Comparison of ENCODE assay signal across 1 cellular context in the genomic region with DNA sequence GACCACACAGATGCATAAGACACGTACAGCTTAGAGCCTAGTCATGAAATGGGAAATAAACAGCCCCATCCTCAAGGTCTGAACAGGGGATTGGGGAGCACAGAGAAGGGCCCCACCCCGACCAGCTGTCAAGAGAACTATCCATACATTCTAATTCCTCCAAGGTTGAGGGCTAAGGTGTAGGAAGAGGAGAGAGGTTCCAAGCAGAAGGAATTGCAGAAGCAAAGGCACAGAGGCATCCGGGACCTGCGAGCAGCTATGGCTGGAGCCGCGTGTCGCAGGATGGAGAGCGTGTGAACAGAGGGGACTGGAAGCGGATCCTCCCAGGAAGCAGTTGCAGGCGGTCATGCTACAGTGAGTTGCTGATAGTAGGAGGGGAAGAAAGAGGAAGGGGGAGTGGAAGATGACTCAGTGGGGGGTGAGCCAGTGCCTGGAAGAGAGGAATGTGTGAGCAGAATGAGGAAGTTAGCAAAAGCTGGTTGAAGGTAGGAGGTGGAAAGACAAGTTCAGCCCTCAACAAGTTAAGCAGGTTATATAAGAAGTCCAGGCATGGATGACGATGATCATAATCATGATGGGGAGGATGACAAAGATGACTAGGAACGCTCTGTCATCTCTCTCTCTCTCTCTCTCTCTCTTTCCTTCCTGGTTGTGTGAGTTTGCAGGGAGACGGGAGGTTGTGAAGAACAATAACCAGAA.
TF ChIP-seq lines count a peak whose summit lies in the region.

No MANE protein-coding gene starts in this region.

TF ChIP-seq in K562, 482 proteins besides CTCF, POLR2A, EP300 and RAD21 (continued from another document and continues in another):
- TF ChIP-seq HOMEZ (CRISPR knock-in tag; IDR thresholded peaks at IDR 0.05) (no peak), PBX2 (CRISPR knock-in tag; IDR thresholded peaks at IDR 0.05; ENCODE audit: low read depth) (no peak), PBX2 (tag; conservative IDR thresholded peaks at IDR 0.05; ENCODE audit: low read depth) (peak; percentile 45; the same call in 1 of the 2 replicates), ZBTB7A (IDR thresholded peaks at IDR 0.05; ENCODE audit: borderline replicate concordance, control insufficient read depth, low read depth, low read length) (peak; percentile 33; the same call in 1 of the 2 replicates), TOE1 (IDR thresholded peaks at IDR 0.05; ENCODE audit: borderline replicate concordance) (peak; percentile 80), TOE1 (CRISPR knock-in tag; IDR thresholded peaks at IDR 0.05; ENCODE audit: borderline replicate concordance, low read depth) (0 out of 2 replicates have a peak, but pooled peaks have one; percentile 49), PTTG1 (tag; IDR thresholded peaks at IDR 0.05; ENCODE audit: low read depth) (no peak), MTF1 (CRISPR knock-in tag; IDR thresholded peaks at IDR 0.05; ENCODE audit: borderline replicate concordance) (no peak), RBM14 (IDR thresholded peaks at IDR 0.05; ENCODE audit: borderline replicate concordance, insufficient read depth, low read depth, low read length) (no peak), AFF1 (IDR thresholded peaks at IDR 0.05; ENCODE audit: low read depth in 1 of 2, partially characterized antibody in 2 of 2) (peak; percentile 33 to 88), HDAC1 (IDR thresholded peaks at IDR 0.05) (peak in 1 of 2 experiments; percentile 98; a peak in 3 of 4 replicates), GABPA (tag; conservative IDR thresholded peaks at IDR 0.05; ENCODE audit: low read depth) (peak; percentile 71), ZZZ3 (IDR thresholded peaks at IDR 0.05) (no peak), ZC3H11A (IDR thresholded peaks at IDR 0.05; ENCODE audit: low read depth, low read length) (no peak), MCM7 (IDR thresholded peaks at IDR 0.05) (no peak), ZNF212 (CRISPR knock-in tag; IDR thresholded peaks at IDR 0.05) (no peak), NR4A1 (CRISPR knock-in tag; IDR thresholded peaks at IDR 0.05) (no peak), NR4A1 (tag; IDR thresholded peaks at IDR 0.05) (no peak; the same call in 1 of the 2 replicates), TRIM28 (IDR thresholded peaks at IDR 0.05) (peak; percentile 71; the same call in 1 of the 2 replicates), CBX2 (IDR thresholded peaks at IDR 0.05; ENCODE audit: insufficient read depth, low read length, poor library complexity, severe bottlenecking) (no peak), ZBED1 (IDR thresholded peaks at IDR 0.05) (no peak), GTF2A2 (tag; IDR thresholded peaks at IDR 0.05) (no peak), USF1 (CRISPR knock-in tag; IDR thresholded peaks at IDR 0.05) (no peak), CCNT2 (IDR thresholded peaks at IDR 0.05; ENCODE audit: borderline replicate concordance, extremely low read depth, insufficient read length, low read depth, low read length) (peak; percentile 53), CBX3 (IDR thresholded peaks at IDR 0.05; ENCODE audit: borderline replicate concordance in 1 of 2, low read length in 2 of 2) (peak in 1 of 2 experiments; percentile 77; a peak in 1 of 3 replicates), CHD2 (IDR thresholded peaks at IDR 0.05; ENCODE audit: low read depth, low read length) (0 out of 2 replicates have a peak, but pooled peaks have one; percentile 24), HNRNPUL1 (IDR thresholded peaks at IDR 0.05; ENCODE audit: low read length) (no peak), NFIX (CRISPR knock-in tag; IDR thresholded peaks at IDR 0.05; ENCODE audit: low read depth) (no peak), SMARCE1 (IDR thresholded peaks at IDR 0.05) (peak; percentile 99), ZNF23 (CRISPR knock-in tag; IDR thresholded peaks at IDR 0.05) (no peak), CBFA2T2 (conservative IDR thresholded peaks at IDR 0.05) (peak; percentile 66), ZNF347 (CRISPR knock-in tag; IDR thresholded peaks at IDR 0.05; ENCODE audit: low read depth) (no peak), PPARD (CRISPR knock-in tag; IDR thresholded peaks at IDR 0.05) (no peak)
- TF ChIP-seq, protein P1, sequence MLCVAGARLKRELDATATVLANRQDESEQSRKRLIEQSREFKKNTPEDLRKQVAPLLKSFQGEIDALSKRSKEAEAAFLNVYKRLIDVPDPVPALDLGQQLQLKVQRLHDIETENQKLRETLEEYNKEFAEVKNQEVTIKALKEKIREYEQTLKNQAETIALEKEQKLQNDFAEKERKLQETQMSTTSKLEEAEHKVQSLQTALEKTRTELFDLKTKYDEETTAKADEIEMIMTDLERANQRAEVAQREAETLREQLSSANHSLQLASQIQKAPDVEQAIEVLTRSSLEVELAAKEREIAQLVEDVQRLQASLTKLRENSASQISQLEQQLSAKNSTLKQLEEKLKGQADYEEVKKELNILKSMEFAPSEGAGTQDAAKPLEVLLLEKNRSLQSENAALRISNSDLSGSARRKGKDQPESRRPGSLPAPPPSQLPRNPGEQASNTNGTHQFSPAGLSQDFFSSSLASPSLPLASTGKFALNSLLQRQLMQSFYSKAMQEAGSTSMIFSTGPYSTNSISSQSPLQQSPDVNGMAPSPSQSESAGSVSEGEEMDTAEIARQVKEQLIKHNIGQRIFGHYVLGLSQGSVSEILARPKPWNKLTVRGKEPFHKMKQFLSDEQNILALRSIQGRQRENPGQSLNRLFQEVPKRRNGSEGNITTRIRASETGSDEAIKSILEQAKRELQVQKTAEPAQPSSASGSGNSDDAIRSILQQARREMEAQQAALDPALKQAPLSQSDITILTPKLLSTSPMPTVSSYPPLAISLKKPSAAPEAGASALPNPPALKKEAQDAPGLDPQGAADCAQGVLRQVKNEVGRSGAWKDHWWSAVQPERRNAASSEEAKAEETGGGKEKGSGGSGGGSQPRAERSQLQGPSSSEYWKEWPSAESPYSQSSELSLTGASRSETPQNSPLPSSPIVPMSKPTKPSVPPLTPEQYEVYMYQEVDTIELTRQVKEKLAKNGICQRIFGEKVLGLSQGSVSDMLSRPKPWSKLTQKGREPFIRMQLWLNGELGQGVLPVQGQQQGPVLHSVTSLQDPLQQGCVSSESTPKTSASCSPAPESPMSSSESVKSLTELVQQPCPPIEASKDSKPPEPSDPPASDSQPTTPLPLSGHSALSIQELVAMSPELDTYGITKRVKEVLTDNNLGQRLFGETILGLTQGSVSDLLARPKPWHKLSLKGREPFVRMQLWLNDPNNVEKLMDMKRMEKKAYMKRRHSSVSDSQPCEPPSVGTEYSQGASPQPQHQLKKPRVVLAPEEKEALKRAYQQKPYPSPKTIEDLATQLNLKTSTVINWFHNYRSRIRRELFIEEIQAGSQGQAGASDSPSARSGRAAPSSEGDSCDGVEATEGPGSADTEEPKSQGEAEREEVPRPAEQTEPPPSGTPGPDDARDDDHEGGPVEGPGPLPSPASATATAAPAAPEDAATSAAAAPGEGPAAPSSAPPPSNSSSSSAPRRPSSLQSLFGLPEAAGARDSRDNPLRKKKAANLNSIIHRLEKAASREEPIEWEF (CRISPR knock-in tag; IDR thresholded peaks at IDR 0.05), result no peak
- TF ChIP-seq, protein P2, sequence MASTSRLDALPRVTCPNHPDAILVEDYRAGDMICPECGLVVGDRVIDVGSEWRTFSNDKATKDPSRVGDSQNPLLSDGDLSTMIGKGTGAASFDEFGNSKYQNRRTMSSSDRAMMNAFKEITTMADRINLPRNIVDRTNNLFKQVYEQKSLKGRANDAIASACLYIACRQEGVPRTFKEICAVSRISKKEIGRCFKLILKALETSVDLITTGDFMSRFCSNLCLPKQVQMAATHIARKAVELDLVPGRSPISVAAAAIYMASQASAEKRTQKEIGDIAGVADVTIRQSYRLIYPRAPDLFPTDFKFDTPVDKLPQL (IDR thresholded peaks at IDR 0.05; ENCODE audit: extremely low read depth, insufficient read length), result no peak
- TF ChIP-seq, protein P3, sequence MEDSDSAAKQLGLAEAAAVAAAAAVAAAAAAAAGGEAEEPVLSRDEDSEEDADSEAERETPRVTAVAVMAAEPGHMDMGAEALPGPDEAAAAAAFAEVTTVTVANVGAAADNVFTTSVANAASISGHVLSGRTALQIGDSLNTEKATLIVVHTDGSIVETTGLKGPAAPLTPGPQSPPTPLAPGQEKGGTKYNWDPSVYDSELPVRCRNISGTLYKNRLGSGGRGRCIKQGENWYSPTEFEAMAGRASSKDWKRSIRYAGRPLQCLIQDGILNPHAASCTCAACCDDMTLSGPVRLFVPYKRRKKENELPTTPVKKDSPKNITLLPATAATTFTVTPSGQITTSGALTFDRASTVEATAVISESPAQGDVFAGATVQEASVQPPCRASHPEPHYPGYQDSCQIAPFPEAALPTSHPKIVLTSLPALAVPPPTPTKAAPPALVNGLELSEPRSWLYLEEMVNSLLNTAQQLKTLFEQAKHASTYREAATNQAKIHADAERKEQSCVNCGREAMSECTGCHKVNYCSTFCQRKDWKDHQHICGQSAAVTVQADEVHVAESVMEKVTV (CRISPR knock-in tag; IDR thresholded peaks at IDR 0.05), result no peak
- TF ChIP-seq, protein P4, sequence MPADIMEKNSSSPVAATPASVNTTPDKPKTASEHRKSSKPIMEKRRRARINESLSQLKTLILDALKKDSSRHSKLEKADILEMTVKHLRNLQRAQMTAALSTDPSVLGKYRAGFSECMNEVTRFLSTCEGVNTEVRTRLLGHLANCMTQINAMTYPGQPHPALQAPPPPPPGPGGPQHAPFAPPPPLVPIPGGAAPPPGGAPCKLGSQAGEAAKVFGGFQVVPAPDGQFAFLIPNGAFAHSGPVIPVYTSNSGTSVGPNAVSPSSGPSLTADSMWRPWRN (IDR thresholded peaks at IDR 0.05; ENCODE audit: low read depth), result no peak
